In the genomic region with DNA sequence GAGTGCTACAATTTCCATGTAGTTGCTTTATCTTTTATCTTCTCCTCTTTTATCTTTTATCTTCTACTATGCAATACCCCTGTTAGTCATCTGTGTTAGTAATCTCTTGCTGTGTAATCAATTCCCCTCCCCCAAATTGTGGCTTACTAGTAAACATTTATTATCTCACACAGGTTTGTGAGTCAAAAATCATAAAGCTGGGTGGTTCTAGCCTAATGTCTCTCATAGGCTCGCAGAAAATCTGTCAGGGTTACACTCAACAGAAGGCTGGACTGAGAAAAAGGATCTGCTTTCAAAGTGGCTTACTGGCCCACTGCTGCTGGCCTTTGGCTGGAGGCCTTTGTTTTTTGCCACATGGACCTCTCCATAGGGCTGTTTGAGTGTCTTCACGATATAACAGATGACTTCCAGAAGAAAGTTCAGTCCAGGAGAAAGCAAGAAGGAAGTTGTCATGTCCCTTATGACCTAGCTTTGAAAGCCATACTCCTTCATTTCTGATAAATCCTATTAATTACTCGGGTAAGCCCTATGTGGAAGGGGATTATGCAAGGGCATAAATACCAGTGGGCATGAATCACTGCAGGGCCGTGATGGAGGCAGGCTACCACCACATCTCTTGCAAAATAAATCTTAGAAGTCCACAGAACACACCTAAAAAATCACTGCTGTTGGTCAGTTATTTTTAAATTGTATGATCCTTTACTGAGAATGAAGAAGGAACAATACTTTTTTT, we compare ENCODE assay signal across 16 cellular contexts. TPM values are rescaled to one million over a fixed set of nuclear protein-coding genes. Genes with fewer than 3 reads are reported as not detected.
DNase-seq lines count a peak whose midpoint lies in the region; ATAC-seq and TF ChIP-seq lines count a peak whose summit lies in the region.
"Had no signal": no experiment of that assay in that cellular context is flagged by ENCODE, and none has a peak within 500 bp of the region (broad histone marks: within the 10 kb centered on the region; RNA-seq: fewer than 3 reads in every experiment).

No MANE protein-coding gene starts in this region.

- no peak overlapping the region for H3K23ac ChIP-seq in mesenchymal stem cell (ENCODE audit: low read length in 2 of 2)

- no peak overlapping the region for H4K8ac ChIP-seq in mesenchymal stem cell (ENCODE audit: low read length)

- no peak overlapping the region for H2BK120ac ChIP-seq in mesenchymal stem cell (ENCODE audit: low read depth, low read length)

- no peak overlapping the region for H3K4ac ChIP-seq in mesenchymal stem cell (ENCODE audit: low read depth in 1 of 2, low read length in 2 of 2)

- H3K9me3 ChIP-seq in mesenchymal stem cell (ENCODE audit: control insufficient read depth, low read length), result no peaks in the 10 kb centered on the region
- H3K9me3 ChIP-seq: ovary had no signal

- no peak overlapping the region for H2BK5ac ChIP-seq in mesenchymal stem cell (ENCODE audit: low read depth, low read length, poor library complexity, severe bottlenecking)

- peak overlapping the region; percentile 72 for H3K9ac ChIP-seq in mesenchymal stem cell (ENCODE audit: low read length)

- TF ChIP-seq CTCF in choroid plexus epithelial cell (conservative IDR thresholded peaks at IDR 0.05; ENCODE audit: low read depth, low read length), result no peak

- no peak overlapping the region for H3K27ac ChIP-seq in mesenchymal stem cell (ENCODE audit: low read length, poor library complexity, severe bottlenecking)
- H3K27ac ChIP-seq: ovary had no signal

- 40% methylated on average over 1 of the region's 4 CpGs for whole genome bisulfite sequencing in mesenchymal stem cell

- POLR2A ChIA-PET in HEK293T (lab: Yijun Ruan, JAX), result no interaction called here

- H4K91ac ChIP-seq in mesenchymal stem cell (ENCODE audit: low read length), result no peak overlapping the region

- H3K79me1 ChIP-seq in mesenchymal stem cell (replicated peaks; ENCODE audit: low read length, poor library complexity, severe bottlenecking), result no peaks in the 10 kb centered on the region

- H3K4me1 ChIP-seq in mesenchymal stem cell (ENCODE audit: control insufficient read depth, insufficient read depth, low read depth, low read length), result peaks cover 2% of the 10 kb centered on the region

- H3K18ac ChIP-seq in mesenchymal stem cell (ENCODE audit: low read depth in 1 of 2, low read length in 2 of 2), result no peak overlapping the region

- CTCF ChIA-PET in HEK293T (lab: Yijun Ruan, JAX), result no interaction called here

- DNase-seq in AG20443 (ENCODE audit: low spot score) (peak; percentile 26), M059J (ENCODE audit: low read depth) (peak; percentile 90), choroid plexus epithelial cell (ENCODE audit: low read depth) (peak; percentile 85), mesenchymal stem cell (peak; percentile 80), left lobe of liver (ENCODE audit: low spot score) (no peak), hippocampal formation (lab: John Stamatoyannopoulos, UW) (no peak), NCI-H2227 (lab: John Stamatoyannopoulos, UW; ENCODE audit: unreplicated experiment) (no peak), HEK293T (ENCODE audit: extremely low spot score) (no peak)
- DNase-seq: activated naive CD4-positive, alpha-beta T cell treated with anti-CD3 and anti-CD28 coated beads, Interleukin-2, amount 10 ng/mL, durations not matched to agents 7 days and 5 days; AML-193; cortex of kidney; Karpas-422; NCI-H2171; ovary; RPMI8226 had no signal

- no peak overlapping the region for H3K14ac ChIP-seq in mesenchymal stem cell (ENCODE audit: low read length in 2 of 2)

- H3K4me2 ChIP-seq in mesenchymal stem cell (ENCODE audit: low read length, poor library complexity, severe bottlenecking), result no peak overlapping the region

- H2BK12ac ChIP-seq in mesenchymal stem cell (ENCODE audit: low read length in 2 of 2), result no peak overlapping the region

- no peaks in the 10 kb centered on the region for H3K27me3 ChIP-seq in mesenchymal stem cell (ENCODE audit: control insufficient read depth in 1 of 2, insufficient read depth in 1 of 2, low read length in 2 of 2)
- H3K27me3 ChIP-seq: ovary had no signal

- no peak for ATAC-seq in left lobe of liver

- no peak overlapping the region for H2BK15ac ChIP-seq in mesenchymal stem cell (ENCODE audit: low read depth, poor library complexity, severe bottlenecking)

- no peak overlapping the region for H2AK5ac ChIP-seq in mesenchymal stem cell (ENCODE audit: low read length, severe bottlenecking)

- H2AFZ ChIP-seq in mesenchymal stem cell (ENCODE audit: low read depth, low read length), result no peak overlapping the region

- H3K36me3 ChIP-seq in mesenchymal stem cell (ENCODE audit: control insufficient read depth in 1 of 2, insufficient read depth in 2 of 2, low read depth in 1 of 2, low read length in 2 of 2), result no peaks in the 10 kb centered on the region
- H3K36me3 ChIP-seq: ovary had no signal

- H3K4me3 ChIP-seq in choroid plexus epithelial cell (ENCODE audit: low read depth, low read length), result no peak overlapping the region
- H3K4me3 ChIP-seq in mesenchymal stem cell (ENCODE audit: insufficient read depth in 1 of 2, low read depth in 1 of 2, low read length in 2 of 2), result no peak overlapping the region
- H3K4me3 ChIP-seq: ovary had no signal

TF ChIP-seq in HEK293T, 16 proteins besides CTCF, POLR2A, EP300 and RAD21:
- TF ChIP-seq FOXM1 (IDR thresholded peaks at IDR 0.05; ENCODE audit: borderline replicate concordance), result no peak
- no peak for TF ChIP-seq HDGF (IDR thresholded peaks at IDR 0.05; ENCODE audit: borderline replicate concordance)
- no peak for TF ChIP-seq ARNT (IDR thresholded peaks at IDR 0.05)
- TF ChIP-seq L3MBTL2 (conservative IDR thresholded peaks at IDR 0.05), result no peak
- TF ChIP-seq, protein P1, sequence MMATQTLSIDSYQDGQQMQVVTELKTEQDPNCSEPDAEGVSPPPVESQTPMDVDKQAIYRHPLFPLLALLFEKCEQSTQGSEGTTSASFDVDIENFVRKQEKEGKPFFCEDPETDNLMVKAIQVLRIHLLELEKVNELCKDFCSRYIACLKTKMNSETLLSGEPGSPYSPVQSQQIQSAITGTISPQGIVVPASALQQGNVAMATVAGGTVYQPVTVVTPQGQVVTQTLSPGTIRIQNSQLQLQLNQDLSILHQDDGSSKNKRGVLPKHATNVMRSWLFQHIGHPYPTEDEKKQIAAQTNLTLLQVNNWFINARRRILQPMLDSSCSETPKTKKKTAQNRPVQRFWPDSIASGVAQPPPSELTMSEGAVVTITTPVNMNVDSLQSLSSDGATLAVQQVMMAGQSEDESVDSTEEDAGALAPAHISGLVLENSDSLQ (IDR thresholded peaks at IDR 0.05), result no peak
- TF ChIP-seq SUZ12 (IDR thresholded peaks at IDR 0.05), result no peak
- no peak for TF ChIP-seq CTBP1 (IDR thresholded peaks at IDR 0.05; ENCODE audit: borderline replicate concordance)
- no peak for TF ChIP-seq NFRKB (IDR thresholded peaks at IDR 0.05)

RNA-seq across cellular contexts. Expression of a gene that starts 24.5 kb away (rescaled TPM):
- 0.15 and 1.3 TPM in 2 replicates for total RNA-seq in M059J (2014; rRNA removed; shearing (Covaris generic))
- polyA plus RNA-seq in mesenchymal stem cell (2013, experiment 1 of 2), result 7.8 TPM
- polyA plus RNA-seq in mesenchymal stem cell (2013, experiment 2 of 2), result 8.5 TPM
- 0.18 TPM for total RNA-seq in left lobe of liver
- total RNA-seq: activated CD8-positive, alpha-beta memory T cell treated with anti-CD3 and anti-CD28 coated beads for 36 hours had no signal

Comparison
In these comparisons a context has a peak if more than half of its experiments do, and no peak if none do; other contexts are left out.
1. DNase-seq: peak in AG20443 (single experiment), M059J (single experiment), choroid plexus epithelial cell (single experiment) and mesenchymal stem cell (single experiment); none in left lobe of liver (single experiment), hippocampal formation (0 of 2), NCI-H2227 (single experiment) and HEK293T (single experiment).